ENCODE assay signal across 18 cellular contexts in genomic region chr7:144997516-144997915, GRCh38.
DNase-seq lines count a peak whose midpoint lies in the region; ATAC-seq and TF ChIP-seq lines count a peak whose summit lies in the region.
"Had no signal": no experiment of that assay in that cellular context is flagged by ENCODE, and none has a peak within 500 bp of the region (broad histone marks: within the 10 kb centered on the region; RNA-seq: fewer than 3 reads in every experiment).

No MANE protein-coding gene starts in this region.

- H3K9me3 ChIP-seq in heart right ventricle = peaks cover 0 to 67% (median 39%) of the 10 kb centered on the region in 11 donors

- no peaks in the 10 kb centered on the region for H3K27me3 ChIP-seq in heart right ventricle

- peak; percentile 68 to 80 for DNase-seq in AML-193 (lab: John Stamatoyannopoulos, UW)
- DNase-seq in Kasumi-1 (lab: John Stamatoyannopoulos, UW) = peak; percentile 15 to 23
- DNase-seq in NB4 (ENCODE audit: low read depth) = peak; percentile 50
- DNase-seq in OCI-M1 (lab: John Stamatoyannopoulos, UW) = peak; percentile 18
- DNase-seq in T-helper 1 cell = no peak
- DNase-seq in activated T-cell treated with anti-CD3 and anti-CD28 coated beads, Interleukin-2, amount 50 U/mL, for 48 hours = no peak
- DNase-seq in heart right ventricle = no peak
- DNase-seq: 8988T; ACHN; CD4-positive, alpha-beta memory T cell; COR-L47; DMS153; DMS79 treated with DMSO at 0.1 percent for 48 hours; EL; HCEC 1CT; HFFc6 had no signal

- TF ChIP-seq CTCF in NB4 (IDR thresholded peaks at IDR 0.05; ENCODE audit: low read depth, low read length) (no peak), heart right ventricle (IDR thresholded peaks at IDR 0.05) (no peak)

- intact Hi-C loops in heart right ventricle (cut with DNase I) = loop anchor here in 1 of 10 donors (10.0 kb wide), 1 partner anchor 377 kb away; no protein-coding TSS in a partner anchor

- no peaks in the 10 kb centered on the region for H3K36me3 ChIP-seq in heart right ventricle

- no peak for ATAC-seq in heart right ventricle

- no peak for TF ChIP-seq POLR2A in NB4 (IDR thresholded peaks at IDR 0.05; ENCODE audit: extremely low read depth, insufficient read length)

- H3K4me3 ChIP-seq in NB4 (ENCODE audit: low read depth, low read length) (no peak overlapping the region), heart right ventricle (no peak overlapping the region)

- no peak overlapping the region for H3K27ac ChIP-seq in heart right ventricle
- H3K27ac ChIP-seq: C4-2B, HL-60 had no signal

- H3K4me1 ChIP-seq in heart right ventricle = no peaks in the 10 kb centered on the region

Comparison
In these comparisons a context has a peak if more than half of its experiments do, and no peak if none do; other contexts are left out.
1. DNase-seq: peak in AML-193 (2 of 2), Kasumi-1 (2 of 2), NB4 (single experiment) and OCI-M1 (single experiment); none in T-helper 1 cell (0 of 5), activated T-cell treated with anti-CD3 and anti-CD28 coated beads, Interleukin-2, amount 50 U/mL, for 48 hours (0 of 2) and heart right ventricle (0 of 2).